1 cellular context compared by ENCODE assay signal in genomic region chr12:20576528-20576927, GRCh38.
TF ChIP-seq lines count a peak whose summit lies in the region.

No MANE protein-coding gene starts in this region.

TF ChIP-seq in SK-N-SH, 30 proteins besides CTCF, POLR2A, EP300 and RAD21 (continued from another document):
- no peak for TF ChIP-seq RCOR1 (IDR thresholded peaks at IDR 0.05; ENCODE audit: low read length)
- no peak for TF ChIP-seq RXRA (IDR thresholded peaks at IDR 0.05; ENCODE audit: borderline replicate concordance, low read depth)
- no peak for TF ChIP-seq EZH2phosphoT487 (IDR thresholded peaks at IDR 0.05; ENCODE audit: borderline replicate concordance, low read depth)
- no peak for TF ChIP-seq YY1 (IDR thresholded peaks at IDR 0.05; ENCODE audit: low read depth)
